ENCODE assay signal across 1 cellular context in genomic region chr10:5889624-5890518, GRCh38.
TF ChIP-seq lines count a peak whose summit lies in the region.

Gene ANKRD16, minus strand, starts transcription at chr10:5889893. Its CDS starts 539 bp downstream, at chr10:5889354.
Gene FBH1, plus strand, starts transcription at chr10:5890243. Its CDS starts 103 bp downstream, at chr10:5890346.

TF ChIP-seq in GM23338, 12 proteins besides CTCF, POLR2A, EP300 and RAD21 (continued from another document):
- no peak for TF ChIP-seq ZNF462 (CRISPR knock-in tag; IDR thresholded peaks at IDR 0.05)
